ENCODE assay signal across 8 cellular contexts in genomic region chr4:111641813-111642579, GRCh38.
DNase-seq lines count a peak whose midpoint lies in the region; ATAC-seq and TF ChIP-seq lines count a peak whose summit lies in the region.

No MANE protein-coding gene starts in this region.

- ATAC-seq in GM21390 (IDR thresholded peaks at IDR 0.05; ENCODE audit: unreplicated experiment) (peak; percentile 98), HG03558 (IDR thresholded peaks at IDR 0.05; ENCODE audit: extremely low read depth, unreplicated experiment) (peak; percentile 88), sciatic nerve (peak; percentile 86)

- TF ChIP-seq CTCF in adrenal gland (IDR thresholded peaks at IDR 0.05) (peak; percentile 51 to 84 (median 79)), right atrium auricular region (IDR thresholded peaks at IDR 0.05) (peak; percentile 49 to 85)

- H3K4me1 ChIP-seq in adrenal gland (replicated peaks in 1 of 2) (no peaks in the 10 kb centered on the region), right atrium auricular region (no peaks in the 10 kb centered on the region)

- H3K27ac ChIP-seq in adrenal gland = no peak overlapping the region
- no peak overlapping the region for H3K27ac ChIP-seq in right atrium auricular region

- no peak for TF ChIP-seq POLR2A in adrenal gland (IDR thresholded peaks at IDR 0.05)

- intact Hi-C loops in adrenal gland (cut with DNase I) (loop anchor here in 1 of 2 donors (5.0 kb wide), 1 partner anchor 210 kb away; no protein-coding TSS in a partner anchor), sciatic nerve (cut with DNase I) (loop anchor here (10.0 kb wide), 1 partner anchor 213 kb away; no protein-coding TSS in a partner anchor)

- H3K4me3 ChIP-seq in adrenal gland (no peak overlapping the region), right atrium auricular region (no peak overlapping the region)

- DNase-seq in NCI-H2029 (lab: John Stamatoyannopoulos, UW) (peak; percentile 2), NCI-H2029 treated with DMSO at 0.1 percent for 48 hours (lab: John Stamatoyannopoulos, UW) (no peak), NCI-H69 (lab: John Stamatoyannopoulos, UW) (peak; percentile 88), adrenal gland (peak; percentile 64 to 85 (median 77)), right atrium auricular region (ENCODE audit: low spot score) (peak; percentile 67), sciatic nerve (ENCODE audit: low spot score) (peak; percentile 59)

- no peaks in the 10 kb centered on the region for H3K9me3 ChIP-seq in adrenal gland (replicated peaks in 1 of 3)
- no peaks in the 10 kb centered on the region for H3K9me3 ChIP-seq in right atrium auricular region

- H3K36me3 ChIP-seq in adrenal gland (replicated peaks in 1 of 2) (no peaks in the 10 kb centered on the region), right atrium auricular region (no peaks in the 10 kb centered on the region)

- H3K27me3 ChIP-seq in adrenal gland (no peaks in the 10 kb centered on the region), right atrium auricular region (no peaks in the 10 kb centered on the region)

- 40 to 44% (median 43%) methylated on average over 9 of the region's 9 CpGs for WGBS in adrenal gland, 4 donors
